ENCODE assay signal across 22 cellular contexts in the genomic region with DNA sequence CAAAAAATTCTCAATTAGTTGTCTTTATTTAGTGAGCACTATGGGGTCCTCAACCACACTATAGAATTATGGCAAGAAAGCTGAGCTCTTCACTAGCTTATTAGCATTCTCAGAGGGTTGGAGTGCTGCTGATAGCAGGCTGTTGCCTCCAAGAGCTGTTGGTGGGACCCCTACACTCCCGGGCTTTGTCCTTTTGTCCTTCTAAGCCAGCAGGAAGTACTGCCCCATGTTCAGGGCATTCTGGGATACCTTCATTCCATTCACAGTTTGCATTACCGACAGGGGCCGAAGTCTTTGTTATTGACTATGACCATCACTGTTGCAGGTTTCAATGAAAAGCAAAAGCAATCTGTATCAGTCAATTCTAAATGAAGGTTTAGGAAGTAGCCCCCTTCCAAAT.
"Had no signal": no experiment of that assay in that cellular context is flagged by ENCODE, and none has a peak within 500 bp of the region (broad histone marks: within the 10 kb centered on the region; RNA-seq: fewer than 3 reads in every experiment).

No MANE protein-coding gene starts in this region.

- DNase-seq: activated T-cell treated with anti-CD3 and anti-CD28 coated beads, Interleukin-2, amount 50 U/mL, for 1 hour; dorsolateral prefrontal cortex; head of caudate nucleus; hypothalamus; immature natural killer cell; left lung; naive thymus-derived CD8-positive, alpha-beta T cell; retina; sigmoid colon; stimulated activated CD4-positive, alpha-beta T cell treated with anti-CD3 and anti-CD28 coated beads, Interleukin-15, amount 100 ng/mL, for 24 hours; stomach had no signal

- H3K27ac ChIP-seq: breast epithelium, dorsolateral prefrontal cortex, gastroesophageal sphincter, left lung, sigmoid colon, stomach, suprapubic skin, tibial nerve had no signal

- H3K4me2 ChIP-seq: smooth muscle cell had no signal

- H3K9me3 Mint-ChIP-seq: activated T-helper 17 cell treated with anti-CD3 and anti-CD28 coated beads, Interleukin-2, amount 50 U/mL, for 72 hours; stimulated activated memory B cell treated with anti-CD40 and anti-IgM and Interleukin-4, amounts not matched to agents 10 μg/mL and 1 μg/mL and 100 μg/mL, for 72 hours; T-helper 2 cell treated with Interferon-gamma antibody and Interleukin-4, amounts not matched to agents 5 μg/mL and 100 μg/mL, for 36 hours had no signal

- H3K4me1 Mint-ChIP-seq: activated T-helper 17 cell treated with anti-CD3 and anti-CD28 coated beads, Interleukin-2, amount 50 U/mL, for 72 hours; central memory CD8-positive, alpha-beta T cell; immature natural killer cell; naive thymus-derived CD8-positive, alpha-beta T cell; stimulated activated memory B cell treated with anti-CD40 and anti-IgM and Interleukin-4, amounts not matched to agents 10 μg/mL and 1 μg/mL and 100 μg/mL, for 72 hours had no signal

- H3K4me3 ChIP-seq: breast epithelium, dorsolateral prefrontal cortex, gastroesophageal sphincter, left lung, sigmoid colon, smooth muscle cell, stomach, suprapubic skin, tibial nerve had no signal

- H3K4me1 ChIP-seq: breast epithelium, gastroesophageal sphincter, left lung, sigmoid colon, stomach, suprapubic skin, tibial nerve had no signal

- H3K9me3 ChIP-seq: breast epithelium, gastroesophageal sphincter, left lung, sigmoid colon, stomach, suprapubic skin, tibial nerve had no signal

- H3K27ac Mint-ChIP-seq: activated naive CD8-positive, alpha-beta T cell; activated T-helper 17 cell treated with anti-CD3 and anti-CD28 coated beads, Interleukin-2, amount 50 U/mL, for 72 hours; immature natural killer cell; mesothelial cell of epicardium; naive thymus-derived CD8-positive, alpha-beta T cell; stimulated activated memory B cell treated with anti-CD40 and anti-IgM and Interleukin-4, amounts not matched to agents 10 μg/mL and 1 μg/mL and 100 μg/mL, for 72 hours; T-helper 2 cell treated with Interferon-gamma antibody and Interleukin-4, amounts not matched to agents 5 μg/mL and 100 μg/mL, for 36 hours had no signal

- H3K36me3 Mint-ChIP-seq: activated naive CD8-positive, alpha-beta T cell; immature natural killer cell; mesothelial cell of epicardium; naive thymus-derived CD8-positive, alpha-beta T cell; stimulated activated memory B cell treated with anti-CD40 and anti-IgM and Interleukin-4, amounts not matched to agents 10 μg/mL and 1 μg/mL and 100 μg/mL, for 72 hours had no signal

- H3K36me3 ChIP-seq: breast epithelium, gastroesophageal sphincter, left lung, sigmoid colon, stomach, suprapubic skin, tibial nerve had no signal

- ATAC-seq: activated T-helper 17 cell treated with anti-CD3 and anti-CD28 coated beads, Interleukin-2, amount 50 U/mL, for 72 hours; gastroesophageal sphincter; left lung; naive thymus-derived CD8-positive, alpha-beta T cell; stimulated activated memory B cell treated with anti-CD40 and anti-IgM and Interleukin-4, amounts not matched to agents 10 μg/mL and 1 μg/mL and 100 μg/mL, for 72 hours had no signal

- H3K27me3 ChIP-seq: left lung, sigmoid colon, tibial nerve had no signal

- H3K4me3 Mint-ChIP-seq: activated naive CD8-positive, alpha-beta T cell; activated T-helper 17 cell treated with anti-CD3 and anti-CD28 coated beads, Interleukin-2, amount 50 U/mL, for 72 hours; central memory CD8-positive, alpha-beta T cell; immature natural killer cell; mesothelial cell of epicardium; naive thymus-derived CD8-positive, alpha-beta T cell; stimulated activated memory B cell treated with anti-CD40 and anti-IgM and Interleukin-4, amounts not matched to agents 10 μg/mL and 1 μg/mL and 100 μg/mL, for 72 hours; T-helper 2 cell treated with Interferon-gamma antibody and Interleukin-4, amounts not matched to agents 5 μg/mL and 100 μg/mL, for 36 hours had no signal
